ENCODE assay signal across 8 cellular contexts in the genomic region with DNA sequence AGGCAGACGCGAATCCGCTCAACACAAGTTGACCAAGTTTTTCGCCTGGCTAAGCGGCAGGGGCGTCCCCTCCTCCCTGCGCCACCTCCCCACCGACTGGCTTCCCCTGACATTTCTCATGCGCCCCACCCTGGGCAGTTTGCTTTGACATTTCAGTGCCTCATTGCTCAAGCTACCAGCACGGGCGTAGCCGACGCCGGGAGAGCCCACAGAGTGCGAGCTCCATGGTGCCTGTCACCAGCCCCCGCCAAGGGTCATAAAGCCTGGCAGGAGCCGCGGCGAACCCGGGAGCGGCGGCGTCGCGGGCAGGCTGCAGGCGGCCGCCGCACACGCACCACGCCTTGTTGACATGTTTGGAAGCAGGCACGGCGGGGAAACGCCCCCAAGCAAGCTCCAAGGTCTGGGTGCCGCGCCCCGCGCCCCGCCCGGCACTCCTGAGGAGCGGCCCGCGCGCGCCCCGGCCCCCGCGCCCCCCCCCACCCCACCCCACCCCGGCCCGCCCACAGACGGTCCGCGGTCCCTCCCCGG. TPM values are rescaled to one million over a fixed set of nuclear protein-coding genes. Genes with fewer than 3 reads are reported as not detected.
A peak's percentile ranks its signal among the peaks of the same experiment; 100 is the strongest.
DNase-seq lines count a peak whose midpoint lies in the region; ATAC-seq lines count a peak whose summit lies in the region.

No MANE protein-coding gene starts in this region.

- H3K4me1 ChIP-seq in mesenchymal stem cell (ENCODE audit: control insufficient read depth, insufficient read depth, low read depth, low read length), result peaks cover 11% of the 10 kb centered on the region

- H3K18ac ChIP-seq in mesenchymal stem cell (ENCODE audit: low read depth in 1 of 2, low read length in 2 of 2), result peak overlapping the region; percentile 80 to 99

- peaks cover 0 to 3% of the 10 kb centered on the region in 2 experiments for H3K36me3 ChIP-seq in mesenchymal stem cell (ENCODE audit: control insufficient read depth in 1 of 2, insufficient read depth in 2 of 2, low read depth in 1 of 2, low read length in 2 of 2)

- H2BK12ac ChIP-seq in mesenchymal stem cell (ENCODE audit: low read length in 2 of 2), result no peak overlapping the region

- H2AK5ac ChIP-seq in mesenchymal stem cell (ENCODE audit: low read length, severe bottlenecking), result no peak overlapping the region

- CTCF ChIA-PET in activated CD8-positive, alpha-beta T cell treated with anti-CD3 and anti-CD28 coated beads, Interleukin-2, amount 10 ng/mL, durations not matched to agents 7 days and 5 days (lab: Charles Lee), result interaction anchor here (0.8 to 2.5 kb wide), 5 partner anchors 9 to 452 kb away, joined by 3 to 23 read pairs (median 3); a partner anchor contains a TSS

- no peak overlapping the region for H4K91ac ChIP-seq in mesenchymal stem cell (ENCODE audit: low read length)

- peak overlapping the region; percentile 45 for H3K27ac ChIP-seq in mesenchymal stem cell (ENCODE audit: low read length, poor library complexity, severe bottlenecking)

- peak overlapping the region in 1 of 2 experiments; percentile 89 for H3K4ac ChIP-seq in mesenchymal stem cell (ENCODE audit: low read depth in 1 of 2, low read length in 2 of 2)

- POLR2A ChIA-PET in activated CD8-positive, alpha-beta T cell treated with anti-CD3 and anti-CD28 coated beads, Interleukin-2, amount 10 ng/mL, durations not matched to agents 7 days and 5 days (lab: Charles Lee), result interaction anchor here (0.6 to 3.5 kb wide), 16 partner anchors 9 to 671 kb away, joined by 3 to 80 read pairs (median 6); a partner anchor contains a TSS

- peak overlapping the region; percentile 74 for H3K4me2 ChIP-seq in mesenchymal stem cell (ENCODE audit: low read length, poor library complexity, severe bottlenecking)

- peak overlapping the region; percentile 56 for H2AFZ ChIP-seq in mesenchymal stem cell (ENCODE audit: low read depth, low read length)

- H3K27me3 Mint-ChIP-seq in activated CD8-positive, alpha-beta T cell treated with anti-CD3 and anti-CD28 coated beads, Interleukin-2, amount 10 ng/mL, durations not matched to agents 7 days and 5 days (ENCODE audit: low read depth), result no peaks in the 10 kb centered on the region

- peak overlapping the region; percentile 85 to 96 for H3K4me3 ChIP-seq in mesenchymal stem cell (ENCODE audit: insufficient read depth in 1 of 2, low read depth in 1 of 2, low read length in 2 of 2)

- peak overlapping the region; percentile 93 for H3K9ac ChIP-seq in mesenchymal stem cell (ENCODE audit: low read length)

- H3K79me1 ChIP-seq in mesenchymal stem cell (replicated peaks; ENCODE audit: low read length, poor library complexity, severe bottlenecking), result peaks cover 1% of the 10 kb centered on the region

- H3K4me3 Mint-ChIP-seq in activated CD8-positive, alpha-beta T cell treated with anti-CD3 and anti-CD28 coated beads, Interleukin-2, amount 10 ng/mL, durations not matched to agents 7 days and 5 days, result peak overlapping the region; percentile 94

- H3K9me3 Mint-ChIP-seq in activated CD8-positive, alpha-beta T cell treated with anti-CD3 and anti-CD28 coated beads, Interleukin-2, amount 10 ng/mL, durations not matched to agents 7 days and 5 days (ENCODE audit: insufficient read depth), result no peaks in the 10 kb centered on the region

- H4K8ac ChIP-seq in mesenchymal stem cell (ENCODE audit: low read length), result peak overlapping the region; percentile 97

- peak overlapping the region in 1 of 2 experiments; percentile 93 for H3K14ac ChIP-seq in mesenchymal stem cell (ENCODE audit: low read length in 2 of 2)

- H3K4me1 Mint-ChIP-seq in activated CD8-positive, alpha-beta T cell treated with anti-CD3 and anti-CD28 coated beads, Interleukin-2, amount 10 ng/mL, durations not matched to agents 7 days and 5 days (ENCODE audit: low read depth), result peaks cover 56% of the 10 kb centered on the region

- no peaks in the 10 kb centered on the region for H3K27me3 ChIP-seq in mesenchymal stem cell (ENCODE audit: control insufficient read depth in 1 of 2, insufficient read depth in 1 of 2, low read length in 2 of 2)

- no peak overlapping the region for H2BK15ac ChIP-seq in mesenchymal stem cell (ENCODE audit: low read depth, poor library complexity, severe bottlenecking)

- H3K9me3 ChIP-seq in mesenchymal stem cell (ENCODE audit: control insufficient read depth, low read length), result no peaks in the 10 kb centered on the region

- DNase-seq in AG08396 (ENCODE audit: low spot score) (peak; percentile 79), NCI-H748 (lab: John Stamatoyannopoulos, UW; ENCODE audit: unreplicated experiment) (peak; percentile 87), mesenchymal stem cell (peak; percentile 76)
- DNase-seq in activated CD8-positive, alpha-beta T cell treated with anti-CD3 and anti-CD28 coated beads, Interleukin-2, amount 10 ng/mL, durations not matched to agents 7 days and 5 days, result peak; percentile 85
- peak; percentile 70 for DNase-seq in effector CD8-positive, alpha-beta T cell (lab: John Stamatoyannopoulos, UW)
- DNase-seq in stimulated activated CD8-positive, alpha-beta memory T cell treated with anti-CD3 and anti-CD28 coated beads, Interleukin-15, amount 100 ng/mL, for 1 hour (ENCODE audit: low read depth), result peak; percentile 49

- peak overlapping the region; percentile 96 for H3K27ac Mint-ChIP-seq in activated CD8-positive, alpha-beta T cell treated with anti-CD3 and anti-CD28 coated beads, Interleukin-2, amount 10 ng/mL, durations not matched to agents 7 days and 5 days

- H3K36me3 Mint-ChIP-seq in activated CD8-positive, alpha-beta T cell treated with anti-CD3 and anti-CD28 coated beads, Interleukin-2, amount 10 ng/mL, durations not matched to agents 7 days and 5 days (ENCODE audit: low read depth), result peaks cover 28% of the 10 kb centered on the region

- H2BK120ac ChIP-seq in mesenchymal stem cell (ENCODE audit: low read depth, low read length), result no peak overlapping the region

- ATAC-seq in GM18873 (IDR thresholded peaks at IDR 0.05; ENCODE audit: low FRiP score, unreplicated experiment) (peak; percentile 31), HG03139 (IDR thresholded peaks at IDR 0.05; ENCODE audit: unreplicated experiment) (peak; percentile 54)
- peak; percentile 77 for ATAC-seq in activated CD8-positive, alpha-beta T cell treated with anti-CD3 and anti-CD28 coated beads, Interleukin-2, amount 10 ng/mL, durations not matched to agents 7 days and 5 days

- H3K23ac ChIP-seq in mesenchymal stem cell (ENCODE audit: low read length in 2 of 2), result peak overlapping the region in 1 of 2 experiments; percentile 59

- peak overlapping the region; percentile 54 for H2BK5ac ChIP-seq in mesenchymal stem cell (ENCODE audit: low read depth, low read length, poor library complexity, severe bottlenecking)

- 2% methylated on average over 14 of the region's 53 CpGs for WGBS in mesenchymal stem cell

RNA-seq across cellular contexts. Expression of a gene that starts 0.6 kb away (rescaled TPM):
- 10 to 100 TPM; 35.6 to 38.0 TPM for total RNA-seq in activated CD8-positive, alpha-beta T cell treated with anti-CD3 and anti-CD28 coated beads, Interleukin-2, amount 10 ng/mL, durations not matched to agents 7 days and 5 days
- polyA plus RNA-seq in mesenchymal stem cell (2013, experiment 1 of 2), result 20.0 TPM
- polyA plus RNA-seq in mesenchymal stem cell (2013, experiment 2 of 2), result 22.4 TPM

RNA-seq across cellular contexts. Expression of a gene that starts 34.4 kb away (rescaled TPM):
- total RNA-seq in activated CD8-positive, alpha-beta T cell treated with anti-CD3 and anti-CD28 coated beads, Interleukin-2, amount 10 ng/mL, durations not matched to agents 7 days and 5 days, result 10 to 100 TPM; 10.0 to 10.2 TPM
- polyA plus RNA-seq in mesenchymal stem cell (2013, experiment 1 of 2), result 28.2 TPM
- polyA plus RNA-seq in mesenchymal stem cell (2013, experiment 2 of 2), result 30.8 TPM

Comparison
In these comparisons a context has a peak if more than half of its experiments do, and no peak if none do; other contexts are left out.
1. Peak in every context shown above with its lines: DNase-seq, ATAC-seq, H3K4me3 ChIP-seq and H3K27ac ChIP-seq.